In genomic region chr19:17860331-17860992, GRCh38 we compare ENCODE assay signal across 1 cellular context.
TF ChIP-seq lines count a peak whose summit lies in the region.

No MANE protein-coding gene starts in this region.

TF ChIP-seq in K562, 482 proteins besides CTCF, POLR2A, EP300 and RAD21 (continued from another document):
- TF ChIP-seq NR2C2 (CRISPR knock-in tag; IDR thresholded peaks at IDR 0.05): no peak
- TF ChIP-seq NR2C2 (tag; IDR thresholded peaks at IDR 0.05): no peak
- TF ChIP-seq CHD1 (IDR thresholded peaks at IDR 0.05; ENCODE audit: low read length): peak; percentile 84
